In genomic region chr1:182984621-182985020, GRCh38 we compare ENCODE assay signal across 27 cellular contexts. TPM values are rescaled to one million over a fixed set of nuclear protein-coding genes. Genes with fewer than 3 reads are reported as not detected.
"Had no signal": no experiment of that assay in that cellular context is flagged by ENCODE, and none has a peak within 500 bp of the region (broad histone marks: within the 10 kb centered on the region; RNA-seq: fewer than 3 reads in every experiment).

No MANE protein-coding gene starts in this region.

- H3K4me1 Mint-ChIP-seq: activated CD4-positive, alpha-beta T cell treated with anti-CD3 and anti-CD28 coated beads, Interleukin-2, amount 10 ng/mL, durations not matched to agents 24 days and 14 days; activated naive CD4-positive, alpha-beta T cell treated with anti-CD3 and anti-CD28 coated beads, Interleukin-2, amount 50 U/mL, for 24 hours; T-cell had no signal

- ATAC-seq: activated CD8-positive, alpha-beta T cell treated with anti-CD3 and anti-CD28 coated beads for 36 hours; SK-N-SH treated with all-trans-retinoic acid at 6 μM for 48 hours; T-cell had no signal

- H3K9me3 Mint-ChIP-seq: activated naive CD4-positive, alpha-beta T cell treated with anti-CD3 and anti-CD28 coated beads, Interleukin-2, amount 50 U/mL, for 24 hours; activated T-helper 2 cell treated with anti-CD3 and anti-CD28 coated beads, Interferon-gamma antibody, Interleukin-2, Interleukin-4, amounts not matched to agents 10 μg/mL and 5 μg/mL and 100 μg/mL, durations not matched to agents 14 hours and 24 hours and 36 hours; T-cell had no signal

- H3K9me3 ChIP-seq: SJSA1 had no signal

- DNase-seq: activated CD4-positive, alpha-beta T cell treated with anti-CD3 and anti-CD28 coated beads, Interleukin-2, amount 10 ng/mL, durations not matched to agents 24 days and 14 days; activated CD4-positive, alpha-beta T cell treated with anti-CD3 and anti-CD28 coated beads, Interleukin-2, amount 50 U/mL, for 4 hours; activated CD8-positive, alpha-beta T cell treated with anti-CD3 and anti-CD28 coated beads for 36 hours; activated gamma-delta T cell; activated naive CD4-positive, alpha-beta T cell treated with Interleukin-2 at 50 U/mL for 16 hours; activated T-cell treated with anti-CD3 and anti-CD28 coated beads, Interleukin-2, amount 50 U/mL, for 1 hour; anterior cingulate cortex; brain microvascular endothelial cell; central memory CD4-positive, alpha-beta T cell; NCI-H1105; NCI-H1417 treated with DMSO at 0.1 percent for 48 hours; NCI-H1930; NCI-H2081 treated with DMSO at 0.1 percent for 48 hours; NCI-H226; NCI-H524 treated with DMSO at 0.1 percent for 48 hours; PC-9; SHP77; T-cell; T-helper 2 cell; T-helper 9 cell had no signal

- H3K27ac Mint-ChIP-seq: activated CD4-positive, alpha-beta T cell treated with anti-CD3 and anti-CD28 coated beads, Interleukin-2, amount 10 ng/mL, durations not matched to agents 24 days and 14 days; activated CD8-positive, alpha-beta T cell treated with anti-CD3 and anti-CD28 coated beads for 36 hours; activated naive CD4-positive, alpha-beta T cell treated with anti-CD3 and anti-CD28 coated beads, Interleukin-2, amount 50 U/mL, for 24 hours; activated T-helper 2 cell treated with anti-CD3 and anti-CD28 coated beads, Interferon-gamma antibody, Interleukin-2, Interleukin-4, amounts not matched to agents 10 μg/mL and 5 μg/mL and 100 μg/mL, durations not matched to agents 14 hours and 24 hours and 36 hours; T-cell had no signal

- H3K36me3 Mint-ChIP-seq: activated naive CD4-positive, alpha-beta T cell treated with anti-CD3 and anti-CD28 coated beads, Interleukin-2, amount 50 U/mL, for 24 hours; T-cell had no signal

- H3K4me3 Mint-ChIP-seq: activated CD4-positive, alpha-beta T cell treated with anti-CD3 and anti-CD28 coated beads, Interleukin-2, amount 10 ng/mL, durations not matched to agents 24 days and 14 days; activated CD8-positive, alpha-beta T cell treated with anti-CD3 and anti-CD28 coated beads for 36 hours; activated naive CD4-positive, alpha-beta T cell treated with anti-CD3 and anti-CD28 coated beads, Interleukin-2, amount 50 U/mL, for 24 hours; T-cell had no signal

RNA-seq across cellular contexts. Expression of gene SHCBP1L, which starts 31.7 kb away (rescaled TPM):
- total RNA-seq: activated CD4-positive, alpha-beta T cell treated with anti-CD3 and anti-CD28 coated beads, Interleukin-2, amount 10 ng/mL, durations not matched to agents 24 days and 14 days; activated CD8-positive, alpha-beta memory T cell treated with anti-CD3 and anti-CD28 coated beads for 36 hours; activated CD8-positive, alpha-beta T cell treated with anti-CD3 and anti-CD28 coated beads for 36 hours; activated T-helper 2 cell treated with anti-CD3 and anti-CD28 coated beads, Interferon-gamma antibody, Interleukin-2, Interleukin-4, amounts not matched to agents 10 μg/mL and 5 μg/mL and 100 μg/mL, durations not matched to agents 14 hours and 24 hours and 36 hours; MCF 10A; NCI-H460; PC-9; SJSA1; T-cell had no signal
